ENCODE assay signal across 9 cellular contexts in genomic region chr3:54830658-54831057, GRCh38.
DNase-seq lines count a peak whose midpoint lies in the region; ATAC-seq and TF ChIP-seq lines count a peak whose summit lies in the region.
"Had no signal": no experiment of that assay in that cellular context is flagged by ENCODE, and none has a peak within 500 bp of the region (broad histone marks: within the 10 kb centered on the region; RNA-seq: fewer than 3 reads in every experiment).

No MANE protein-coding gene starts in this region.

- H3K27ac ChIP-seq in WERI-Rb-1 (no peak overlapping the region), mesenchymal stem cell (ENCODE audit: low read length, poor library complexity, severe bottlenecking) (no peak overlapping the region)
- H3K27ac ChIP-seq: SJSA1 had no signal

- H2BK12ac ChIP-seq in mesenchymal stem cell (ENCODE audit: low read length in 2 of 2) = no peak overlapping the region

- no peak overlapping the region for H3K18ac ChIP-seq in mesenchymal stem cell (ENCODE audit: low read depth in 1 of 2, low read length in 2 of 2)

- no peak overlapping the region for H2BK5ac ChIP-seq in mesenchymal stem cell (ENCODE audit: low read depth, low read length, poor library complexity, severe bottlenecking)

- H3K23ac ChIP-seq in mesenchymal stem cell (ENCODE audit: low read length in 2 of 2) = no peak overlapping the region

- no peak overlapping the region for H3K4me3 Mint-ChIP-seq in HFFc6

- H3K36me3 ChIP-seq in WERI-Rb-1 (no peaks in the 10 kb centered on the region), mesenchymal stem cell (ENCODE audit: control insufficient read depth in 1 of 2, insufficient read depth in 2 of 2, low read depth in 1 of 2, low read length in 2 of 2) (no peaks in the 10 kb centered on the region)
- H3K36me3 ChIP-seq: SJSA1 had no signal

- no peak overlapping the region for H3K14ac ChIP-seq in mesenchymal stem cell (ENCODE audit: low read length in 2 of 2)

- no peaks in the 10 kb centered on the region for H3K4me1 ChIP-seq in mesenchymal stem cell (ENCODE audit: control insufficient read depth, insufficient read depth, low read depth, low read length)
- H3K4me1 ChIP-seq: SJSA1 had no signal

- no peak overlapping the region for H2AK5ac ChIP-seq in mesenchymal stem cell (ENCODE audit: low read length, severe bottlenecking)

- H3K4me2 ChIP-seq in mesenchymal stem cell (ENCODE audit: low read length, poor library complexity, severe bottlenecking) = no peak overlapping the region

- ATAC-seq in HG03571 (IDR thresholded peaks at IDR 0.05; ENCODE audit: unreplicated experiment) (no peak), GM19463 (IDR thresholded peaks at IDR 0.05; ENCODE audit: unreplicated experiment) (no peak)

- H2BK15ac ChIP-seq in mesenchymal stem cell (ENCODE audit: low read depth, poor library complexity, severe bottlenecking) = no peak overlapping the region

- H3K4ac ChIP-seq in mesenchymal stem cell (ENCODE audit: low read depth in 1 of 2, low read length in 2 of 2) = no peak overlapping the region

- H3K9me3 Mint-ChIP-seq in HFFc6 = no peaks in the 10 kb centered on the region

- DNase-seq in Daoy (ENCODE audit: low read depth) (peak; percentile 23), HFFc6 (peak; percentile 8), WERI-Rb-1 (peak; percentile 47), mesenchymal stem cell (peak; percentile 25), NCI-H187 treated with DMSO at 0.1 percent for 48 hours (lab: John Stamatoyannopoulos, UW) (no peak)

- no peak overlapping the region for H3K9ac ChIP-seq in mesenchymal stem cell (ENCODE audit: low read length)

- H3K4me1 Mint-ChIP-seq in HFFc6 (ENCODE audit: low read depth) = peaks cover 8% of the 10 kb centered on the region

- H4K91ac ChIP-seq in mesenchymal stem cell (ENCODE audit: low read length) = no peak overlapping the region

- H3K4me3 ChIP-seq in WERI-Rb-1 (ENCODE audit: low read depth, low read length) (no peak overlapping the region), mesenchymal stem cell (ENCODE audit: insufficient read depth in 1 of 2, low read depth in 1 of 2, low read length in 2 of 2) (no peak overlapping the region)
- H3K4me3 ChIP-seq: lung, SJSA1 had no signal

- TF ChIP-seq CTCF in HFFc6 (IDR thresholded peaks at IDR 0.05) (peak; percentile 91), WERI-Rb-1 (IDR thresholded peaks at IDR 0.05; ENCODE audit: low read depth, low read length) (peak; percentile 74)

- no peak overlapping the region for H4K8ac ChIP-seq in mesenchymal stem cell (ENCODE audit: low read length)

- H3K9me3 ChIP-seq in WERI-Rb-1 (ENCODE audit: severe bottlenecking) (peaks cover 5% of the 10 kb centered on the region), mesenchymal stem cell (ENCODE audit: control insufficient read depth, low read length) (no peaks in the 10 kb centered on the region)

- H2AFZ ChIP-seq in mesenchymal stem cell (ENCODE audit: low read depth, low read length) = no peak overlapping the region

- no peaks in the 10 kb centered on the region for H3K36me3 Mint-ChIP-seq in HFFc6 (ENCODE audit: low read depth)

- peaks cover 2% of the 10 kb centered on the region; the same call in 1 of the 2 replicates for H3K27me3 Mint-ChIP-seq in HFFc6 (ENCODE audit: insufficient read depth)

- WGBS in mesenchymal stem cell = 33% methylated on average over 5 of the region's 8 CpGs

- no peak overlapping the region for H3K27ac Mint-ChIP-seq in HFFc6

- H3K27me3 ChIP-seq in WERI-Rb-1 (ENCODE audit: insufficient read depth, low read depth, severe bottlenecking) = no peaks in the 10 kb centered on the region
- H3K27me3 ChIP-seq in mesenchymal stem cell (ENCODE audit: control insufficient read depth in 1 of 2, insufficient read depth in 1 of 2, low read length in 2 of 2) = peaks cover 0 to 5% of the 10 kb centered on the region in 2 experiments
- H3K27me3 ChIP-seq: SJSA1 had no signal

- no peaks in the 10 kb centered on the region for H3K79me1 ChIP-seq in mesenchymal stem cell (replicated peaks; ENCODE audit: low read length, poor library complexity, severe bottlenecking)

- H2BK120ac ChIP-seq in mesenchymal stem cell (ENCODE audit: low read depth, low read length) = no peak overlapping the region
